ENCODE assay signal across 34 cellular contexts in the genomic region with DNA sequence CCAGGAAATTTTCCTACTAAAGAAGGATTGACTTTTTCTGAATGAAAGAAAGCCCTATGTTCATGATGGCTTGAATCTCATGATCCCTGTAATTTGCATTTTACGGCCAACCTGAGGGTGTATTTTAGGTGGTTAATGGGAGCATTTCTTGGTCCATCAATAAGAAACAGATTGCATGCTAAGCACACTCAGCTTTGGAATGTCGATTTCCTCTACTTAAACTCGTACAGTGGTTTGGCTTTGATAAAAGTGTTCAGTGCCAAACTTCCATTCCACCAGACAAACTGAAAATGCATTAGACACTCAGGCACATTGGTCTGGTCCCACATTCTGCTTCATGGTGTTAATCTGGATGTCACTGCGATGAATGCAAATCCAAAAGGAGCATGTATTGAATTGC.
DNase-seq lines count a peak whose midpoint lies in the region; ATAC-seq, FAIRE-seq and TF ChIP-seq lines count a peak whose summit lies in the region.
"Had no signal": no experiment of that assay in that cellular context is flagged by ENCODE, and none has a peak within 500 bp of the region (broad histone marks: within the 10 kb centered on the region; RNA-seq: fewer than 3 reads in every experiment).

No MANE protein-coding gene starts in this region.

- WGBS in IMR-90 (ENCODE audit: extremely low coverage in 2 of 2, insufficient read length in 1 of 2), 2 experiments = 67% methylated on average over 1 of the region's 4 CpGs; no CpG with 5 or more reads in 1 of the 2 experiments

- H3K4me1 ChIP-seq in IMR-90 (ENCODE audit: control insufficient read depth, insufficient read depth, low read length) = peaks cover 16% of the 10 kb centered on the region
- H3K4me1 ChIP-seq: HAP-1, parathyroid adenoma, upper lobe of right lung had no signal

- DNase-seq in BJ (ENCODE audit: low read depth) = peak; percentile 38
- DNase-seq in IMR-90 = peak; percentile 31
- DNase-seq in dedifferentiated amniotic fluid mesenchymal stem cell (ENCODE audit: extremely low spot score) = peak; percentile 29
- DNase-seq in COR-L47 (lab: John Stamatoyannopoulos, UW) = no peak
- DNase-seq in MCF 10A (ENCODE audit: unreplicated experiment) = no peak
- no peak for DNase-seq in RCC 7860 (ENCODE audit: low spot score)
- DNase-seq in WTC11 (ENCODE audit: low spot score) = no peak
- DNase-seq: activated CD4-positive, alpha-beta T cell treated with anti-CD3 and anti-CD28 coated beads, Interleukin-2, amount 50 U/mL, for 1 hour; activated CD4-positive, CD25-positive, alpha-beta regulatory T cell; activated effector memory CD4-positive, alpha-beta T cell treated with Interleukin-2 at 50 U/mL for 16 hours; activated T-cell treated with anti-CD3 and anti-CD28 coated beads, Interleukin-2, amount 50 U/mL, for 1 hour; anterior cingulate cortex; CD4-positive, CD25-positive, alpha-beta regulatory T cell; dermis blood vessel endothelial cell; DND-41; immature natural killer cell; Kasumi-1; left cardiac atrium; mucosa of descending colon; MV-4-11; natural killer cell; NCI-H146; NCI-H2107; NCI-H446; stimulated activated CD4-positive, alpha-beta T cell treated with anti-CD3 and anti-CD28 coated beads, Interleukin-1b, Interleukin-23, amount 100 ng/mL, for 48 hours; stimulated activated naive CD4-positive, alpha-beta T cell treated with Interleukin-2 at 50 U/mL for 16 hours; upper lobe of right lung had no signal

- peak overlapping the region; percentile 65; the same call in 1 of the 2 replicates for H3K18ac ChIP-seq in IMR-90 (ENCODE audit: low read depth, low read length)

- intact Hi-C loops in IMR-90 (cut with micrococcal nuclease) (no loop called here), MCF 10A (cut with micrococcal nuclease) (no loop called here)

- CTCF ChIA-PET in BJ (lab: Yijun Ruan, JAX) = no interaction called here
- CTCF ChIA-PET in IMR-90 (lab: Yijun Ruan, JAX) = no interaction called here
- CTCF ChIA-PET in MCF 10A (lab: Yijun Ruan, JAX) = no interaction called here
- CTCF ChIA-PET in WTC11 (lab: Charles Lee) = no interaction called here

- TF ChIP-seq RAD21 in IMR-90 (IDR thresholded peaks at IDR 0.05; ENCODE audit: low read length) = no peak
- TF ChIP-seq RAD21 in neural cell (conservative IDR thresholded peaks at IDR 0.05) = no peak

- peak overlapping the region; percentile 33; the same call in 1 of the 2 replicates for H2BK120ac ChIP-seq in IMR-90 (ENCODE audit: low read depth, low read length)

- H3K9ac ChIP-seq in IMR-90 (ENCODE audit: low read depth, low read length) = no peak overlapping the region
- no peak overlapping the region for H3K9ac ChIP-seq in neural cell (ENCODE audit: low read length)
- H3K9ac ChIP-seq: parathyroid adenoma had no signal

- H3K23ac ChIP-seq in IMR-90 (ENCODE audit: low read depth, low read length) = peak overlapping the region; percentile 4; the same call in 1 of the 2 replicates

- no peak overlapping the region; the same call in 1 of the 2 replicates for H2AK5ac ChIP-seq in IMR-90 (ENCODE audit: low read depth, low read length)

- TF ChIP-seq POLR2A in IMR-90 (IDR thresholded peaks at IDR 0.05; ENCODE audit: low read depth, low read length) = no peak

- no peak for FAIRE-seq in RCC 7860 (lab: Jason Lieb, UNC)
- FAIRE-seq: GM18507 had no signal

- peak overlapping the region; percentile 54 for H3K14ac ChIP-seq in IMR-90 (replicated peaks; ENCODE audit: low read depth, low read length)

- no peak overlapping the region for H3K56ac ChIP-seq in IMR-90 (ENCODE audit: extremely low read depth, insufficient read depth, low read length)

- H3K27me3 ChIP-seq in BJ (ENCODE audit: control insufficient read depth, insufficient read depth, low read length) (no peaks in the 10 kb centered on the region), IMR-90 (ENCODE audit: control insufficient read depth, insufficient read depth, low read length) (no peaks in the 10 kb centered on the region), neural cell (ENCODE audit: insufficient read depth, low read depth, low read length) (no peaks in the 10 kb centered on the region)
- H3K27me3 ChIP-seq: SJSA1, upper lobe of right lung had no signal

- no peak for TF ChIP-seq EP300 in neural cell (conservative IDR thresholded peaks at IDR 0.05; ENCODE audit: poor library complexity, severe bottlenecking)

- no peak for ATAC-seq in IMR-90 (ENCODE audit: low read depth)
- ATAC-seq in WTC11 = no peak
- ATAC-seq: activated naive CD4-positive, alpha-beta T cell treated with anti-CD3 and anti-CD28 coated beads, Interleukin-2, amount 50 U/mL, for 72 hours; esophagus mucosa; mucosa of descending colon; natural killer cell; upper lobe of right lung had no signal

- TF ChIP-seq CTCF in BJ (IDR thresholded peaks at IDR 0.05; ENCODE audit: insufficient read depth, low read depth, low read length) (no peak), IMR-90 (conservative IDR thresholded peaks at IDR 0.05; ENCODE audit: low read depth, low read length) (no peak), neural cell (IDR thresholded peaks at IDR 0.05; ENCODE audit: poor library complexity, severe bottlenecking) (no peak), MCF 10A (IDR thresholded peaks at IDR 0.05; ENCODE audit: unreplicated experiment) (no peak), WTC11 (IDR thresholded peaks at IDR 0.05) (no peak)

- no peaks in the 10 kb centered on the region for H3K9me2 ChIP-seq in neural cell (ENCODE audit: insufficient read depth, low read length)

- no peak overlapping the region for H2AFZ ChIP-seq in IMR-90 (replicated peaks; ENCODE audit: low read length, poor library complexity)
- H2AFZ ChIP-seq in neural cell (ENCODE audit: low read depth, low read length) = no peak overlapping the region
- H2AFZ ChIP-seq: parathyroid adenoma had no signal

- peaks cover 10 to 23% of the 10 kb centered on the region in 2 experiments for H3K79me1 ChIP-seq in IMR-90 (ENCODE audit: low read depth in 1 of 2, low read length in 2 of 2)

- H4K5ac ChIP-seq in IMR-90 (ENCODE audit: low read depth, low read length) = peak overlapping the region; percentile 49; the same call in 1 of the 2 replicates

- H3K4me1 Mint-ChIP-seq in MCF 10A (ENCODE audit: insufficient read depth, unreplicated experiment) = peaks cover 11% of the 10 kb centered on the region
- H3K4me1 Mint-ChIP-seq in WTC11 = no peaks in the 10 kb centered on the region
- H3K4me1 Mint-ChIP-seq: CD4-positive, CD25-positive, alpha-beta regulatory T cell; immature natural killer cell; natural killer cell had no signal

- H3K27ac Mint-ChIP-seq in MCF 10A (ENCODE audit: low read depth, unreplicated experiment) (no peak overlapping the region), WTC11 (no peak overlapping the region)
- H3K27ac Mint-ChIP-seq: activated naive CD4-positive, alpha-beta T cell treated with anti-CD3 and anti-CD28 coated beads, Interleukin-2, amount 50 U/mL, for 72 hours; CD4-positive, CD25-positive, alpha-beta regulatory T cell; immature natural killer cell; natural killer cell had no signal

- peak overlapping the region; percentile 51; the same call in 1 of the 2 replicates for H2BK20ac ChIP-seq in IMR-90 (ENCODE audit: low read depth, low read length)

- H4K20me1 ChIP-seq in IMR-90 (ENCODE audit: insufficient read depth, low read length) (no peaks in the 10 kb centered on the region), neural cell (ENCODE audit: insufficient read depth) (peaks cover 92% of the 10 kb centered on the region)

- H3K79me2 ChIP-seq in neural cell (replicated peaks; ENCODE audit: insufficient read depth, low read length) = peaks cover 97% of the 10 kb centered on the region
- H3K79me2 ChIP-seq: parathyroid adenoma had no signal

- no peak overlapping the region for H3K4me2 ChIP-seq in IMR-90 (ENCODE audit: low read depth, low read length)
- no peak overlapping the region for H3K4me2 ChIP-seq in neural cell (ENCODE audit: low read length)

- in situ Hi-C loops in IMR-90 (cut with MboI; ENCODE audit: low sequenced_read_pairs) = no loop called here

- H3K27me3 Mint-ChIP-seq in MCF 10A (ENCODE audit: insufficient read depth, unreplicated experiment) (no peaks in the 10 kb centered on the region), WTC11 (ENCODE audit: low read depth) (no peaks in the 10 kb centered on the region)

- H2BK5ac ChIP-seq in IMR-90 (ENCODE audit: low read depth, low read length, poor library complexity, severe bottlenecking) = no peak overlapping the region

- H3K9me3 ChIP-seq in IMR-90 (ENCODE audit: control insufficient read depth, insufficient read depth, low read length) (no peaks in the 10 kb centered on the region), neural cell (ENCODE audit: low read length) (no peaks in the 10 kb centered on the region)
- H3K9me3 ChIP-seq: HAP-1, mucosa of descending colon, SJSA1, upper lobe of right lung had no signal

- BruUV-seq in IMR-90 (replicated peaks; lab: Mats Ljungman, UMichigan) = no TSS peak
- BruUV-seq in MCF 10A (replicated peaks; lab: Mats Ljungman, UMichigan) = no TSS peak

- dilution Hi-C loops in IMR-90 (cut with HindIII; ENCODE audit: low sequenced_read_pairs, unreplicated experiment) = no loop called here

- no peak overlapping the region for H3K27ac ChIP-seq in IMR-90 (ENCODE audit: insufficient read depth, low read length)
- no peak overlapping the region for H3K27ac ChIP-seq in neural cell (ENCODE audit: low read length)
- H3K27ac ChIP-seq: parathyroid adenoma, SJSA1, upper lobe of right lung had no signal

- H3K4me3 ChIP-seq in BJ (ENCODE audit: low read depth, low read length) (no peak overlapping the region), IMR-90 (ENCODE audit: insufficient read depth, low read depth, low read length) (no peak overlapping the region), neural cell (ENCODE audit: low read length) (peak overlapping the region; percentile 58)
- H3K4me3 ChIP-seq: HAP-1, mucosa of descending colon, SJSA1, upper lobe of right lung had no signal

- H3K36me3 ChIP-seq in BJ (ENCODE audit: control insufficient read depth, insufficient read depth, low read length) (no peaks in the 10 kb centered on the region), IMR-90 (ENCODE audit: control insufficient read depth, insufficient read depth, low read length) (peaks cover 11% of the 10 kb centered on the region), neural cell (ENCODE audit: insufficient read depth, low read length) (peaks cover 24% of the 10 kb centered on the region)
- H3K36me3 ChIP-seq: HAP-1, upper lobe of right lung had no signal

- peak overlapping the region; percentile 35; the same call in 1 of the 2 replicates for H3K4ac ChIP-seq in IMR-90 (ENCODE audit: low read depth, low read length)

- H3K9me3 Mint-ChIP-seq in MCF 10A (ENCODE audit: unreplicated experiment) = no peaks in the 10 kb centered on the region
- H3K9me3 Mint-ChIP-seq in WTC11 = no peaks in the 10 kb centered on the region
- H3K9me3 Mint-ChIP-seq: activated naive CD4-positive, alpha-beta T cell treated with anti-CD3 and anti-CD28 coated beads, Interleukin-2, amount 50 U/mL, for 72 hours; natural killer cell had no signal

- H2AK9ac ChIP-seq in IMR-90 (replicated peaks; ENCODE audit: low read depth, low read length, poor library complexity) = no peak overlapping the region

- peaks cover 8% of the 10 kb centered on the region for H3F3A ChIP-seq in neural cell (ENCODE audit: insufficient read depth, low read length, poor library complexity, severe bottlenecking)

- peak overlapping the region; percentile 1; the same call in 1 of the 2 replicates for H4K91ac ChIP-seq in IMR-90 (ENCODE audit: insufficient read depth, low read depth, low read length)

- H3K4me3 Mint-ChIP-seq in MCF 10A (ENCODE audit: unreplicated experiment) (no peak overlapping the region), WTC11 (no peak overlapping the region)
- H3K4me3 Mint-ChIP-seq: CD4-positive, CD25-positive, alpha-beta regulatory T cell; immature natural killer cell; natural killer cell had no signal

- no peak overlapping the region; the same call in 2 of the 3 replicates for H2BK15ac ChIP-seq in IMR-90 (ENCODE audit: low read depth, low read length)

- H4K8ac ChIP-seq in IMR-90 (ENCODE audit: low read depth in 2 of 2, low read length in 2 of 2) = no peak overlapping the region

- peaks cover 11% of the 10 kb centered on the region for H3K9me1 ChIP-seq in IMR-90 (ENCODE audit: insufficient read depth, low read length)

- H3K36me3 Mint-ChIP-seq in MCF 10A (ENCODE audit: insufficient read depth, unreplicated experiment) = no peaks in the 10 kb centered on the region
- peaks cover 57% of the 10 kb centered on the region for H3K36me3 Mint-ChIP-seq in WTC11
- H3K36me3 Mint-ChIP-seq: activated naive CD4-positive, alpha-beta T cell treated with anti-CD3 and anti-CD28 coated beads, Interleukin-2, amount 50 U/mL, for 72 hours; CD4-positive, CD25-positive, alpha-beta regulatory T cell; immature natural killer cell; natural killer cell had no signal

- POLR2A ChIA-PET in BJ (lab: Charles Lee) (no interaction called here), IMR-90 (lab: Charles Lee; ENCODE audit: unreplicated experiment) (no interaction called here), MCF 10A (lab: Yijun Ruan, JAX) (interaction anchor here (0.7 kb wide), 1 partner anchor 1202 kb away, joined by 3 read pairs; no protein-coding TSS in a partner anchor), WTC11 (lab: Charles Lee) (no interaction called here)

Comparison
In these comparisons a context has a peak if more than half of its experiments do, and no peak if none do; other contexts are left out.
1. DNase-seq: peak in BJ (single experiment), IMR-90 (single experiment) and dedifferentiated amniotic fluid mesenchymal stem cell (single experiment); none in COR-L47 (single experiment), MCF 10A (single experiment), RCC 7860 (single experiment) and WTC11 (single experiment).